In the genomic region with DNA sequence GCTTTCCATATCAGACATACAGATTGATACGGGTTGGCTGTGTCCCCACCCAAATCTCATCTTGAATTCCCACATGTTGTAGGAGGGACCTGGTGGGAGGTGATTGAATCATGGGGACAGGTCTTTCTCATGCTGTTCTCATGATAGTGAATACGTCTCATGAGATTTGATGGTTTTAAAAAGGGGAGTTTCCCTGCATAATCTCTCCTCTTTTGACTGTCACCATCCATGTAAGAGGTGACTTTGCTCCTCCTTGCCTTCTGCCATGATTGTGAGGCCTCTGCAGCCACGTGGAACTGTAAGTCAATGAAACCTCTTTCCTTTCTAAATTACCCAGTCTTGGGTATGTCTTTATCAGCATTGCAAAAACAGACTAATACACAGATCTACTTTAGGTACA, we compare ENCODE assay signal across 8 cellular contexts. TPM values are rescaled to one million over a fixed set of nuclear protein-coding genes. Genes with fewer than 3 reads are reported as not detected.
DNase-seq lines count a peak whose midpoint lies in the region; ATAC-seq, FAIRE-seq and TF ChIP-seq lines count a peak whose summit lies in the region.
"Not testable (repeated sequence)": the region's sequence is repeated elsewhere in the genome, so short reads cannot be mapped to it uniquely, and the experiment has no call there.

No MANE protein-coding gene starts in this region.

- peak; percentile 15 for FAIRE-seq in GM18507 (lab: Jason Lieb, UNC)

- peak overlapping the region; percentile 50 for H3K27ac Mint-ChIP-seq in activated naive CD8-positive, alpha-beta T cell
- peak overlapping the region; percentile 68 for H3K27ac Mint-ChIP-seq in chondrocyte (ENCODE audit: unreplicated experiment)
- H3K27ac Mint-ChIP-seq in natural killer cell treated with Interleukin-12 subunit alpha and Interleukin-12 subunit beta and Interleukin-15 and Interleukin-18, amount 100 ng/mL, for 72 hours: peak overlapping the region; percentile 5 to 51
- peak overlapping the region; percentile 54 for H3K27ac Mint-ChIP-seq in type B pancreatic cell

- peak overlapping the region; percentile 83 for H3K27ac ChIP-seq in VCaP

- ATAC-seq in activated T-cell treated with anti-CD3 and anti-CD28 coated beads, Interleukin-2, amount 50 U/mL, for 4 hours: peak in 1 of 2 donors; percentile 32
- ATAC-seq in left colon: peak; percentile 6
- ATAC-seq in natural killer cell treated with Interleukin-12 subunit alpha and Interleukin-12 subunit beta and Interleukin-15 and Interleukin-18, amount 100 ng/mL, for 72 hours: not testable (repeated sequence)

- peaks cover 66% of the 10 kb centered on the region for H3K4me1 Mint-ChIP-seq in activated T-cell treated with anti-CD3 and anti-CD28 coated beads, Interleukin-2, amount 50 U/mL, for 4 hours (ENCODE audit: low read depth)
- peaks cover 67% of the 10 kb centered on the region for H3K4me1 Mint-ChIP-seq in activated naive CD8-positive, alpha-beta T cell (ENCODE audit: low read depth)
- peaks cover 45% of the 10 kb centered on the region for H3K4me1 Mint-ChIP-seq in chondrocyte (ENCODE audit: low read depth)
- peaks cover 54 to 56% of the 10 kb centered on the region in 2 donors for H3K4me1 Mint-ChIP-seq in natural killer cell treated with Interleukin-12 subunit alpha and Interleukin-12 subunit beta and Interleukin-15 and Interleukin-18, amount 100 ng/mL, for 72 hours (ENCODE audit: low read depth in 2 of 2)
- H3K4me1 Mint-ChIP-seq in type B pancreatic cell (ENCODE audit: unreplicated experiment): peaks cover 44% of the 10 kb centered on the region

- intact Hi-C loops in left colon (cut with DNase I, micrococcal nuclease): not testable (repeated sequence)

- not testable (repeated sequence) for TF ChIP-seq CTCF in VCaP (conservative IDR thresholded peaks at IDR 0.05); chondrocyte (IDR thresholded peaks at IDR 0.05); type B pancreatic cell (conservative IDR thresholded peaks at IDR 0.05)

- peaks cover 35% of the 10 kb centered on the region for H3K36me3 Mint-ChIP-seq in activated T-cell treated with anti-CD3 and anti-CD28 coated beads, Interleukin-2, amount 50 U/mL, for 4 hours (ENCODE audit: insufficient read depth)
- H3K36me3 Mint-ChIP-seq in activated naive CD8-positive, alpha-beta T cell: peaks cover 22% of the 10 kb centered on the region
- H3K36me3 Mint-ChIP-seq in chondrocyte (ENCODE audit: low read depth); natural killer cell treated with Interleukin-12 subunit alpha and Interleukin-12 subunit beta and Interleukin-15 and Interleukin-18, amount 100 ng/mL, for 72 hours: not testable (repeated sequence)
- H3K36me3 Mint-ChIP-seq in type B pancreatic cell: peaks cover 47% of the 10 kb centered on the region

- not testable (repeated sequence) for H3K27me3 Mint-ChIP-seq in activated T-cell treated with anti-CD3 and anti-CD28 coated beads, Interleukin-2, amount 50 U/mL, for 4 hours (ENCODE audit: low read depth); activated naive CD8-positive, alpha-beta T cell; chondrocyte (ENCODE audit: low read depth); natural killer cell treated with Interleukin-12 subunit alpha and Interleukin-12 subunit beta and Interleukin-15 and Interleukin-18, amount 100 ng/mL, for 72 hours; type B pancreatic cell

- not testable (repeated sequence) for DNase-seq in GM18507 (ENCODE audit: extremely low spot score, insufficient read length, low read depth); activated T-cell treated with anti-CD3 and anti-CD28 coated beads, Interleukin-2, amount 50 U/mL, for 4 hours; chondrocyte (ENCODE audit: low spot score); left colon; natural killer cell treated with Interleukin-12 subunit alpha and Interleukin-12 subunit beta and Interleukin-15 and Interleukin-18, amount 100 ng/mL, for 72 hours (ENCODE audit: low spot score); type B pancreatic cell (ENCODE audit: extremely low spot score, unreplicated experiment)

- peak overlapping the region; percentile 4 for H3K4me3 Mint-ChIP-seq in activated T-cell treated with anti-CD3 and anti-CD28 coated beads, Interleukin-2, amount 50 U/mL, for 4 hours
- H3K4me3 Mint-ChIP-seq in activated naive CD8-positive, alpha-beta T cell: peak overlapping the region; percentile 42
- not testable (repeated sequence) for H3K4me3 Mint-ChIP-seq in chondrocyte (ENCODE audit: unreplicated experiment); type B pancreatic cell
- peak overlapping the region; percentile 3 for H3K4me3 Mint-ChIP-seq in natural killer cell treated with Interleukin-12 subunit alpha and Interleukin-12 subunit beta and Interleukin-15 and Interleukin-18, amount 100 ng/mL, for 72 hours

- not testable (repeated sequence) for H3K9me3 Mint-ChIP-seq in activated T-cell treated with anti-CD3 and anti-CD28 coated beads, Interleukin-2, amount 50 U/mL, for 4 hours; activated naive CD8-positive, alpha-beta T cell (ENCODE audit: low read depth); chondrocyte (ENCODE audit: low read depth); natural killer cell treated with Interleukin-12 subunit alpha and Interleukin-12 subunit beta and Interleukin-15 and Interleukin-18, amount 100 ng/mL, for 72 hours
- peaks cover 15% of the 10 kb centered on the region for H3K9me3 Mint-ChIP-seq in type B pancreatic cell

RNA-seq across cellular contexts. Expression of gene KIAA0232, which starts 9.3 kb away (rescaled TPM):
- total RNA-seq in activated T-cell treated with anti-CD3 and anti-CD28 coated beads, Interleukin-2, amount 50 U/mL, for 4 hours: 10 to 100 TPM; 14.5 to 20.0 (median 18.9) TPM
- total RNA-seq in chondrocyte (24.7 to 27.4 TPM (median 26.2 TPM) in 3 replicates), left colon (10 to 100 TPM; 40.7 to 49.4 TPM), type B pancreatic cell (ENCODE audit: low replicate concordance) (33.9 and 35.9 TPM in 2 replicates)
- 10 to 100 TPM; 19.5 to 20.6 TPM for total RNA-seq in natural killer cell treated with Interleukin-12 subunit alpha and Interleukin-12 subunit beta and Interleukin-15 and Interleukin-18, amount 100 ng/mL, for 72 hours
